In genomic region chr13:110726726-110727125, GRCh38 we compare ENCODE assay signal across 10 cellular contexts. TPM values are rescaled to one million over a fixed set of nuclear protein-coding genes. Genes with fewer than 3 reads are reported as not detected.
A peak's percentile ranks its signal among the peaks of the same experiment; 100 is the strongest.
DNase-seq lines count a peak whose midpoint lies in the region; ATAC-seq and TF ChIP-seq lines count a peak whose summit lies in the region.
"Had no signal": no experiment of that assay in that cellular context is flagged by ENCODE, and none has a peak within 500 bp of the region (broad histone marks: within the 10 kb centered on the region; RNA-seq: fewer than 3 reads in every experiment).

No MANE protein-coding gene starts in this region.

- TF ChIP-seq EP300 in ovary (IDR thresholded peaks at IDR 0.05): no peak

- TF ChIP-seq CTCF in CD8-positive, alpha-beta T cell (IDR thresholded peaks at IDR 0.05): no peak
- TF ChIP-seq CTCF in prostate gland (IDR thresholded peaks at IDR 0.05): no peak
- TF ChIP-seq CTCF in ovary (IDR thresholded peaks at IDR 0.05): no peak

- DNase-seq in CD8-positive, alpha-beta T cell: peak in 6 of 7 experiments; percentile 25 to 71 (median 48)
- DNase-seq in activated CD4-positive, alpha-beta T cell treated with anti-CD3 and anti-CD28 coated beads, Interleukin-2, amount 10 ng/mL, durations not matched to agents 7 days and 5 days: peak; percentile 65
- DNase-seq in naive thymus-derived CD4-positive, alpha-beta T cell: peak in 7 of 9 donors; percentile 11 to 55 (median 19)
- no peak for DNase-seq in prostate gland (ENCODE audit: low spot score)
- DNase-seq in mucosa of gallbladder (ENCODE audit: low spot score): no peak
- DNase-seq in ovary: no peak
- no peak for DNase-seq in NOMO-1 (lab: John Stamatoyannopoulos, UW; ENCODE audit: unreplicated experiment in 2 of 2)
- DNase-seq: C1 segment of cervical spinal cord, pancreas had no signal

- no peaks in the 10 kb centered on the region for H3K9me3 Mint-ChIP-seq in CD8-positive, alpha-beta T cell
- H3K9me3 Mint-ChIP-seq in activated CD4-positive, alpha-beta T cell treated with anti-CD3 and anti-CD28 coated beads, Interleukin-2, amount 10 ng/mL, durations not matched to agents 7 days and 5 days: no peaks in the 10 kb centered on the region
- no peaks in the 10 kb centered on the region for H3K9me3 Mint-ChIP-seq in naive thymus-derived CD4-positive, alpha-beta T cell

- WGBS in prostate gland: 88% methylated on average over 9 of the region's 9 CpGs
- 81 to 88% (median 83%) methylated on average over 9 of the region's 9 CpGs for WGBS in ovary, 3 donors

- H3K27me3 Mint-ChIP-seq in CD8-positive, alpha-beta T cell (ENCODE audit: low read depth): no peaks in the 10 kb centered on the region
- no peaks in the 10 kb centered on the region for H3K27me3 Mint-ChIP-seq in activated CD4-positive, alpha-beta T cell treated with anti-CD3 and anti-CD28 coated beads, Interleukin-2, amount 10 ng/mL, durations not matched to agents 7 days and 5 days
- H3K27me3 Mint-ChIP-seq in naive thymus-derived CD4-positive, alpha-beta T cell: no peaks in the 10 kb centered on the region

- intact Hi-C loops in CD8-positive, alpha-beta T cell (cut with DNase I, micrococcal nuclease): no loop called here
- intact Hi-C loops in naive thymus-derived CD4-positive, alpha-beta T cell (cut with micrococcal nuclease): loop anchor here (1.0 kb wide), 1 partner anchor 11 kb away; no protein-coding TSS in a partner anchor
- intact Hi-C loops in prostate gland (cut with DNase I) (no loop called here), ovary (cut with DNase I) (no loop called here)

- POLR2A ChIA-PET in CD8-positive, alpha-beta T cell (lab: Charles Lee): no interaction called here
- POLR2A ChIA-PET in activated CD4-positive, alpha-beta T cell treated with anti-CD3 and anti-CD28 coated beads, Interleukin-2, amount 10 ng/mL, durations not matched to agents 7 days and 5 days (lab: Charles Lee): no interaction called here
- POLR2A ChIA-PET in naive thymus-derived CD4-positive, alpha-beta T cell (lab: Charles Lee): no interaction called here

- H3K9me3 ChIP-seq in CD8-positive, alpha-beta T cell (ENCODE audit: low read length): no peaks in the 10 kb centered on the region
- no peaks in the 10 kb centered on the region for H3K9me3 ChIP-seq in naive thymus-derived CD4-positive, alpha-beta T cell (ENCODE audit: control insufficient read depth in 2 of 3, low read length in 3 of 3)
- H3K9me3 ChIP-seq in prostate gland (no peaks in the 10 kb centered on the region), ovary (no peaks in the 10 kb centered on the region)
- H3K9me3 ChIP-seq: pancreas had no signal

- H3K4me1 ChIP-seq in CD8-positive, alpha-beta T cell (ENCODE audit: insufficient read depth, low read length): no peaks in the 10 kb centered on the region
- H3K4me1 ChIP-seq in naive thymus-derived CD4-positive, alpha-beta T cell (ENCODE audit: control insufficient read depth in 2 of 2, insufficient read depth in 2 of 2, low read length in 2 of 2): peaks cover 0 to 17% of the 10 kb centered on the region in 2 donors
- H3K4me1 ChIP-seq in prostate gland (replicated peaks) (no peaks in the 10 kb centered on the region), ovary (ENCODE audit: insufficient read depth) (peaks cover 1% of the 10 kb centered on the region)
- H3K4me1 ChIP-seq: pancreas had no signal

- CTCF ChIA-PET in CD8-positive, alpha-beta T cell (lab: Charles Lee): no interaction called here
- CTCF ChIA-PET in activated CD4-positive, alpha-beta T cell treated with anti-CD3 and anti-CD28 coated beads, Interleukin-2, amount 10 ng/mL, durations not matched to agents 7 days and 5 days (lab: Charles Lee): no interaction called here
- CTCF ChIA-PET in naive thymus-derived CD4-positive, alpha-beta T cell (lab: Charles Lee): no interaction called here

- peaks cover 28% of the 10 kb centered on the region for H3K4me1 Mint-ChIP-seq in CD8-positive, alpha-beta T cell (ENCODE audit: low read depth)
- peaks cover 28% of the 10 kb centered on the region for H3K4me1 Mint-ChIP-seq in activated CD4-positive, alpha-beta T cell treated with anti-CD3 and anti-CD28 coated beads, Interleukin-2, amount 10 ng/mL, durations not matched to agents 7 days and 5 days
- H3K4me1 Mint-ChIP-seq in naive thymus-derived CD4-positive, alpha-beta T cell: peaks cover 21 to 43% (median 35%) of the 10 kb centered on the region in 7 donors

- no peak overlapping the region for H3K4me3 Mint-ChIP-seq in CD8-positive, alpha-beta T cell
- peak overlapping the region; percentile 45 for H3K4me3 Mint-ChIP-seq in activated CD4-positive, alpha-beta T cell treated with anti-CD3 and anti-CD28 coated beads, Interleukin-2, amount 10 ng/mL, durations not matched to agents 7 days and 5 days
- peak overlapping the region; percentile 14 to 72 (median 56) for H3K4me3 Mint-ChIP-seq in naive thymus-derived CD4-positive, alpha-beta T cell

- peak overlapping the region; percentile 56 for H3K27ac Mint-ChIP-seq in CD8-positive, alpha-beta T cell
- peak overlapping the region; percentile 85 for H3K27ac Mint-ChIP-seq in activated CD4-positive, alpha-beta T cell treated with anti-CD3 and anti-CD28 coated beads, Interleukin-2, amount 10 ng/mL, durations not matched to agents 7 days and 5 days
- peak overlapping the region; percentile 5 to 93 (median 81) for H3K27ac Mint-ChIP-seq in naive thymus-derived CD4-positive, alpha-beta T cell

- ATAC-seq in CD8-positive, alpha-beta T cell: peak; percentile 85
- peak; percentile 44 for ATAC-seq in HG03108 (IDR thresholded peaks at IDR 0.05; ENCODE audit: unreplicated experiment)
- peak; percentile 86 for ATAC-seq in naive thymus-derived CD4-positive, alpha-beta T cell
- ATAC-seq: pancreas had no signal

- H3K36me3 ChIP-seq in CD8-positive, alpha-beta T cell (ENCODE audit: insufficient read depth, low read length): no peaks in the 10 kb centered on the region
- no peaks in the 10 kb centered on the region for H3K36me3 ChIP-seq in naive thymus-derived CD4-positive, alpha-beta T cell (ENCODE audit: control insufficient read depth in 2 of 3, insufficient read depth in 3 of 3, low read length in 3 of 3)
- H3K36me3 ChIP-seq in prostate gland (no peaks in the 10 kb centered on the region), ovary (no peaks in the 10 kb centered on the region)
- H3K36me3 ChIP-seq: pancreas had no signal

- TF ChIP-seq POLR2A in prostate gland (IDR thresholded peaks at IDR 0.05) (no peak), ovary (IDR thresholded peaks at IDR 0.05) (no peak)

- no peaks in the 10 kb centered on the region for H3K27me3 ChIP-seq in CD8-positive, alpha-beta T cell (ENCODE audit: insufficient read depth, low read length)
- H3K27me3 ChIP-seq in naive thymus-derived CD4-positive, alpha-beta T cell (ENCODE audit: control insufficient read depth in 2 of 2, insufficient read depth in 2 of 2, low read length in 2 of 2): no peaks in the 10 kb centered on the region
- H3K27me3 ChIP-seq in prostate gland (replicated peaks; ENCODE audit: insufficient read depth): no peaks in the 10 kb centered on the region
- no peaks in the 10 kb centered on the region for H3K27me3 ChIP-seq in ovary
- H3K27me3 ChIP-seq: pancreas had no signal

- H3K4me3 ChIP-seq in CD8-positive, alpha-beta T cell (ENCODE audit: low read depth, low read length): no peak overlapping the region
- H3K4me3 ChIP-seq in naive thymus-derived CD4-positive, alpha-beta T cell (ENCODE audit: low read length): no peak overlapping the region
- H3K4me3 ChIP-seq in prostate gland: no peak overlapping the region
- H3K4me3 ChIP-seq in ovary: no peak overlapping the region
- H3K4me3 ChIP-seq: pancreas had no signal

- H3K27ac ChIP-seq in CD8-positive, alpha-beta T cell (ENCODE audit: low read depth, low read length): no peak overlapping the region
- H3K27ac ChIP-seq in naive thymus-derived CD4-positive, alpha-beta T cell (ENCODE audit: low read depth, low read length): peak overlapping the region; percentile 44
- H3K27ac ChIP-seq in prostate gland: no peak overlapping the region
- H3K27ac ChIP-seq in ovary: no peak overlapping the region
- H3K27ac ChIP-seq: pancreas had no signal

- H3K36me3 Mint-ChIP-seq in CD8-positive, alpha-beta T cell: peaks cover 3% of the 10 kb centered on the region
- peaks cover 7% of the 10 kb centered on the region for H3K36me3 Mint-ChIP-seq in activated CD4-positive, alpha-beta T cell treated with anti-CD3 and anti-CD28 coated beads, Interleukin-2, amount 10 ng/mL, durations not matched to agents 7 days and 5 days (ENCODE audit: low read depth)
- peaks cover 0 to 2% (median 0%) of the 10 kb centered on the region in 5 donors for H3K36me3 Mint-ChIP-seq in naive thymus-derived CD4-positive, alpha-beta T cell

RNA-seq across cellular contexts. Expression of gene ING1, which starts 13.2 kb away (rescaled TPM):
- 10 to 100 TPM; 14.9 to 15.6 TPM for total RNA-seq in CD8-positive, alpha-beta T cell
- 10 to 100 TPM; 16.0 to 21.3 TPM for total RNA-seq in activated CD4-positive, alpha-beta T cell treated with anti-CD3 and anti-CD28 coated beads, Interleukin-2, amount 10 ng/mL, durations not matched to agents 7 days and 5 days
- total RNA-seq in naive thymus-derived CD4-positive, alpha-beta T cell: 10 to 100 TPM; 14.4 to 33.8 (median 21.8) TPM
- polyA plus RNA-seq in naive thymus-derived CD4-positive, alpha-beta T cell: 10 to 100 TPM in 1 of 2 donors, 1 to 10 TPM in 1; 9.1 to 22.2 TPM
- total RNA-seq in prostate gland (10 to 100 TPM; 19.1 to 38.3 TPM), mucosa of gallbladder (18.6 TPM), ovary (10 to 100 TPM; 15.2 to 34.5 (median 19.1) TPM)
- 10 to 100 TPM; 11.2 to 30.3 TPM for polyA plus RNA-seq in ovary

RNA-seq across cellular contexts. Expression of gene CARS2, which starts 20.8 kb away (rescaled TPM):
- total RNA-seq in CD8-positive, alpha-beta T cell: 10 to 100 TPM; 48.2 to 48.8 TPM
- 10 to 100 TPM; 58.9 to 69.5 TPM for total RNA-seq in activated CD4-positive, alpha-beta T cell treated with anti-CD3 and anti-CD28 coated beads, Interleukin-2, amount 10 ng/mL, durations not matched to agents 7 days and 5 days
- 100 to 1,000 TPM in 2 of 5 experiments, 10 to 100 TPM in 3; 73.1 to 106 (median 89.7) TPM for total RNA-seq in naive thymus-derived CD4-positive, alpha-beta T cell
- 10 to 100 TPM; 28.6 to 43.1 TPM for polyA plus RNA-seq in naive thymus-derived CD4-positive, alpha-beta T cell
- total RNA-seq in prostate gland: 10 to 100 TPM; 40.5 to 85.5 TPM
- total RNA-seq in mucosa of gallbladder: 62.8 TPM
- total RNA-seq in ovary: 10 to 100 TPM; 34.1 to 56.7 (median 44.3) TPM
- 10 to 100 TPM; 41.3 to 65.2 TPM for polyA plus RNA-seq in ovary

Comparison
In these comparisons a context has a peak if more than half of its experiments do, and no peak if none do; other contexts are left out.
1. DNase-seq: peak in CD8-positive, alpha-beta T cell (6 of 7), activated CD4-positive, alpha-beta T cell treated with anti-CD3 and anti-CD28 coated beads, Interleukin-2, amount 10 ng/mL, durations not matched to agents 7 days and 5 days (single experiment) and naive thymus-derived CD4-positive, alpha-beta T cell (7 of 9); none in prostate gland (single experiment), mucosa of gallbladder (single experiment), ovary (0 of 5) and NOMO-1 (0 of 2).
2. intact Hi-C loops: an anchor here in naive thymus-derived CD4-positive, alpha-beta T cell (1.0 kb wide); none called in CD8-positive, alpha-beta T cell, prostate gland and ovary.
3. Peak in every context shown above with its lines, with median percentiles within 50 percentile points of each other: ATAC-seq and H3K27ac Mint-ChIP-seq.